ENCODE assay signal across 1 cellular context in the genomic region with DNA sequence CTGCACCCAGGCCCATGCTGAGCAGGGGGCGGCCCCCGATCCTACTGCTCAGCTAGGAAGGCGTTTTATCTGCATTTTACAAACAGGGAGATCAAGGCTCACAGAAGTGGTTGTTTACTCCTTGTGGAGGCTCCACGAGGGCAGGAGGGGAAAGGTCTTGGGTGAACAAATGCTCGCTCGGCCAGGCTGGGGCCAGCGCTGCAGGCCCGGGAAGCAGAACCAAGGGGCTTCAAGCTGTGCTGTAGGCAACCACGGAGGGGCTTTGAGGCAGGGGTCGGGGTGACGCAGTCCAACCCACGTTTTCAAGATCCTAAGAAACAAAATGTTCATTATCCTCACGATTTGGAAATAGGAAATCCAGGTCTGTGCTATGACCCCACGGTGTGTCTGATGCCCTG.
TF ChIP-seq lines count a peak whose summit lies in the region.

No MANE protein-coding gene starts in this region.

TF ChIP-seq in HepG2, 621 proteins besides CTCF, POLR2A, EP300 and RAD21 (continued from another document):
- TF ChIP-seq CEBPB (IDR thresholded peaks at IDR 0.05; ENCODE audit: borderline replicate concordance, low read depth, low read length) (no peak), KLF6 (CRISPR knock-in tag; IDR thresholded peaks at IDR 0.05) (no peak)
TF ChIP-seq in HepG2: peak in this region for 0.
